Comparison of ENCODE assay signal across 8 cellular contexts in genomic region chr2:46873632-46874068, GRCh38. TPM values are rescaled to one million over a fixed set of nuclear protein-coding genes. Genes with fewer than 3 reads are reported as not detected.
DNase-seq lines count a peak whose midpoint lies in the region; ATAC-seq and TF ChIP-seq lines count a peak whose summit lies in the region.

No MANE protein-coding gene starts in this region.

- DNase-seq in activated naive CD4-positive, alpha-beta T cell treated with Interleukin-2 at 50 U/mL for 16 hours: peak; percentile 25
- no peak for DNase-seq in activated naive CD4-positive, alpha-beta T cell (lab: John Stamatoyannopoulos, UW)
- peak; percentile 30 to 43 for DNase-seq in activated CD4-positive, alpha-beta T cell treated with anti-CD3 and anti-CD28 coated beads, Interleukin-2, amount 50 U/mL, for 48 hours
- DNase-seq in foreskin melanocyte (peak; percentile 70), retinal pigment epithelial cell (ENCODE audit: low read depth) (peak; percentile 93), OCI-LY7 (ENCODE audit: low spot score) (no peak)

- H3K27ac ChIP-seq in OCI-LY7 (ENCODE audit: low read depth, low read length, poor library complexity, severe bottlenecking): no peak overlapping the region

- CTCF ChIA-PET in OCI-LY7 (lab: Charles Lee; ENCODE audit: unreplicated experiment): no interaction called here

- H3K4me2 ChIP-seq in OCI-LY7 (ENCODE audit: low read length): no peak overlapping the region

- TF ChIP-seq CTCF in retinal pigment epithelial cell (conservative IDR thresholded peaks at IDR 0.05; ENCODE audit: low read depth, low read length): no peak
- TF ChIP-seq CTCF in OCI-LY7 (conservative IDR thresholded peaks at IDR 0.05; ENCODE audit: low read length): no peak

- intact Hi-C loops in OCI-LY7 (cut with micrococcal nuclease; ENCODE audit: unreplicated experiment): no loop called here

- POLR2A ChIA-PET in OCI-LY7 (lab: Charles Lee): no interaction called here

- no peaks in the 10 kb centered on the region for H3K9me3 ChIP-seq in OCI-LY7 (ENCODE audit: low read length)

- no peaks in the 10 kb centered on the region for H3K79me2 ChIP-seq in OCI-LY7 (ENCODE audit: insufficient read depth, low read depth, low read length)

- H3K4me3 ChIP-seq in retinal pigment epithelial cell (ENCODE audit: low read length) (no peak overlapping the region), OCI-LY7 (ENCODE audit: low read depth, low read length, poor library complexity, severe bottlenecking) (no peak overlapping the region)

- no peak for ATAC-seq in GM21515 (IDR thresholded peaks at IDR 0.05; ENCODE audit: unreplicated experiment)
- ATAC-seq in GM19035 (IDR thresholded peaks at IDR 0.05; ENCODE audit: unreplicated experiment): no peak

- no peaks in the 10 kb centered on the region for H3K36me3 ChIP-seq in OCI-LY7 (ENCODE audit: insufficient read depth, low read length)

- H3K9me2 ChIP-seq in OCI-LY7 (ENCODE audit: insufficient read depth, low read length): no peaks in the 10 kb centered on the region

- H4K20me1 ChIP-seq in OCI-LY7 (ENCODE audit: insufficient read depth, low read length): no peaks in the 10 kb centered on the region

- no peak overlapping the region for H2AFZ ChIP-seq in OCI-LY7 (ENCODE audit: low read length)

- no TSS peak for BruUV-seq in OCI-LY7 (replicated peaks; lab: Mats Ljungman, UMichigan)

- no peaks in the 10 kb centered on the region for H3K4me1 ChIP-seq in OCI-LY7 (ENCODE audit: insufficient read depth, low read length, poor library complexity, severe bottlenecking)

RNA-seq across cellular contexts. Expression of gene MCFD2, which starts 42.0 kb away (rescaled TPM):
- 55.7 and 64.2 TPM in 2 replicates for total RNA-seq in OCI-LY7 (2014; rRNA removed; shearing (Covaris generic))
- 72.5 and 75.2 TPM in 2 replicates for total RNA-seq in OCI-LY7 (2022)

Comparison
In these comparisons a context has a peak if more than half of its experiments do, and no peak if none do; other contexts are left out.
1. DNase-seq: peak in activated naive CD4-positive, alpha-beta T cell treated with Interleukin-2 at 50 U/mL for 16 hours (single experiment), activated CD4-positive, alpha-beta T cell treated with anti-CD3 and anti-CD28 coated beads, Interleukin-2, amount 50 U/mL, for 48 hours (2 of 2), foreskin melanocyte (single experiment) and retinal pigment epithelial cell (single experiment); none in activated naive CD4-positive, alpha-beta T cell (0 of 4) and OCI-LY7 (single experiment).